18 cellular contexts compared by ENCODE assay signal in the genomic region with DNA sequence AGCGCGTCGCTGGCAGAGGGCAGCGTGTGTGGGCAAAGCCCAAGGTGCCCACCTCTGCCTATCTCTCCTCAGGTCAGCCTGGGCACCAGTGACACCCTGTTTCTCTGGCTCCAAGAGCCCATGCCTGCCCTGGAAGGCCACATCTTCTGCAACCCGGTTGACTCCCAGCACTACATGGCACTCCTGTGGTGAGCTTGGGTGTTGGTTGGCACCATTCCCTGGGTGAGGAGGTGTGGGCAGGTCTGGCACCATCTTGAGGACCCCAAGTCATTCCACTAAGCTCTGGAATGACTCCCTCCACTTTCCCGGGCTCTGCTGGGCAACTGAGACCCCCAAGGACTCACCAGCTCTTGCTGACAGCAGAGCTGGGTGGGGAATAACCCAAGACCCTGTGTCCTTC.
"Had no signal": no experiment of that assay in that cellular context is flagged by ENCODE, and none has a peak within 500 bp of the region (broad histone marks: within the 10 kb centered on the region; RNA-seq: fewer than 3 reads in every experiment).

No MANE protein-coding gene starts in this region.

- H3K27me3 Mint-ChIP-seq: stimulated activated naive B cell treated with anti-CD40 and anti-IgM and Interleukin-4, amounts not matched to agents 10 μg/mL and 1 μg/mL and 100 μg/mL, for 72 hours had no signal

- H3K4me3 Mint-ChIP-seq: endodermal cell; stimulated activated naive B cell treated with anti-CD40 and anti-IgM and Interleukin-4, amounts not matched to agents 10 μg/mL and 1 μg/mL and 100 μg/mL, for 72 hours had no signal

- H2AFZ ChIP-seq: hepatocyte had no signal

- H3K4me3 ChIP-seq: colonic mucosa, hepatocyte, spleen, testis, tibial nerve had no signal

- H3K9me3 ChIP-seq: colonic mucosa, spleen, testis, tibial nerve had no signal

- H3K27me3 ChIP-seq: colonic mucosa, foreskin keratinocyte, hepatocyte, spleen, testis, tibial nerve had no signal

- H3K4me2 ChIP-seq: hepatocyte had no signal

- H3K36me3 ChIP-seq: colonic mucosa had no signal

- ATAC-seq: foreskin keratinocyte; sciatic nerve; stimulated activated naive B cell treated with anti-CD40 and anti-IgM and Interleukin-4, amounts not matched to agents 10 μg/mL and 1 μg/mL and 100 μg/mL, for 72 hours had no signal

- H3K9me3 Mint-ChIP-seq: stimulated activated naive CD8-positive, alpha-beta T cell treated with anti-CD3 and anti-CD28 coated beads, Interleukin-15, amount 100 ng/mL, for 72 hours had no signal

- H3K4me1 Mint-ChIP-seq: endodermal cell had no signal

- H3K27ac ChIP-seq: colonic mucosa, foreskin keratinocyte, hepatocyte, spleen, testis, tibial nerve had no signal

- H3K4me1 ChIP-seq: colonic mucosa, foreskin keratinocyte, testis, tibial nerve had no signal

- H3K27ac Mint-ChIP-seq: endodermal cell; stimulated activated naive B cell treated with anti-CD40 and anti-IgM and Interleukin-4, amounts not matched to agents 10 μg/mL and 1 μg/mL and 100 μg/mL, for 72 hours; stimulated activated naive CD8-positive, alpha-beta T cell treated with anti-CD3 and anti-CD28 coated beads, Interleukin-15, amount 100 ng/mL, for 72 hours had no signal

- DNase-seq: colonic mucosa; dermis blood vessel endothelial cell; endodermal cell; erythroblast; foreskin keratinocyte; head of caudate nucleus; kidney glomerular epithelial cell; mesendoderm; posterior cingulate gyrus; spleen; stimulated activated CD4-positive, alpha-beta T cell treated with anti-CD3 and anti-CD28 coated beads, Interleukin-2, amount 100 ng/mL, for 24 hours; stimulated activated CD4-positive, alpha-beta T cell treated with anti-CD3 and anti-CD28 coated beads, Interleukin-4, amount 100 ng/mL, for 4 hours; stimulated activated naive B cell treated with anti-CD40 and anti-IgM and Interleukin-4, amounts not matched to agents 10 μg/mL and 1 μg/mL and 100 μg/mL, for 72 hours; stimulated activated naive CD8-positive, alpha-beta T cell treated with anti-CD3 and anti-CD28 coated beads, Interleukin-15, amount 100 ng/mL, for 72 hours; testis had no signal

- H3K79me2 ChIP-seq: hepatocyte had no signal
